In genomic region chr12:3129301-3130052, GRCh38 we compare ENCODE assay signal across 10 cellular contexts. TPM values are rescaled to one million over a fixed set of nuclear protein-coding genes. Genes with fewer than 3 reads are reported as not detected.
DNase-seq lines count a peak whose midpoint lies in the region; ATAC-seq and TF ChIP-seq lines count a peak whose summit lies in the region.
"Had no signal": no experiment of that assay in that cellular context is flagged by ENCODE, and none has a peak within 500 bp of the region (broad histone marks: within the 10 kb centered on the region; RNA-seq: fewer than 3 reads in every experiment).

No MANE protein-coding gene starts in this region.

- no peaks in the 10 kb centered on the region for H3K9me3 Mint-ChIP-seq in GM23338

- H3K27me3 ChIP-seq in GM23338 (ENCODE audit: insufficient read depth), result no peaks in the 10 kb centered on the region

- ATAC-seq in T-helper 17 cell (no peak), GM23338 (no peak)

- H3F3A ChIP-seq in GM23338 (replicated peaks; ENCODE audit: low read depth), result 0 out of 2 replicates have a peak, but pooled peaks cover 2% of the 10 kb centered on the region

- H3K4me1 ChIP-seq in GM23338 (ENCODE audit: insufficient read depth), result peaks cover 5% of the 10 kb centered on the region; the same call in 1 of the 2 replicates

- no peak overlapping the region for H3K4me2 ChIP-seq in GM23338

- H3K4me3 Mint-ChIP-seq in T-helper 17 cell (peak overlapping the region; percentile 47), GM23338 (no peak overlapping the region)

- no peaks in the 10 kb centered on the region for H3K9me2 ChIP-seq in GM23338 (ENCODE audit: insufficient read depth)

- no peak overlapping the region for H3K4me3 ChIP-seq in GM23338
- H3K4me3 ChIP-seq: SK-N-MC had no signal

- H3K27ac ChIP-seq in GM23338 (ENCODE audit: low read depth), result no peak overlapping the region
- H3K27ac ChIP-seq: SK-N-MC had no signal

- no peaks in the 10 kb centered on the region for H3K9me3 ChIP-seq in T-helper 17 cell (ENCODE audit: control insufficient read depth, low read length, poor library complexity, severe bottlenecking)

- H3K4me1 Mint-ChIP-seq in T-helper 17 cell (peaks cover 19% of the 10 kb centered on the region), GM23338 (peaks cover 19% of the 10 kb centered on the region)

- no peaks in the 10 kb centered on the region; the same call in 1 of the 2 replicates for H3K79me2 ChIP-seq in GM23338 (replicated peaks; ENCODE audit: insufficient read depth)

- H2AFZ ChIP-seq in GM23338, result no peak overlapping the region

- H3K27me3 Mint-ChIP-seq in T-helper 17 cell, result peaks cover 67% of the 10 kb centered on the region
- H3K27me3 Mint-ChIP-seq in GM23338 (ENCODE audit: insufficient read depth, low read depth, poor library complexity), result peaks cover 10% of the 10 kb centered on the region

- no peaks in the 10 kb centered on the region for H3K36me3 Mint-ChIP-seq in T-helper 17 cell (ENCODE audit: low read depth)
- H3K36me3 Mint-ChIP-seq in GM23338 (ENCODE audit: low read depth), result peaks cover 3% of the 10 kb centered on the region; the same call in 2 of the 3 replicates
- H3K36me3 Mint-ChIP-seq: IgD-negative memory B cell had no signal

- peaks cover 6% of the 10 kb centered on the region for H4K20me1 ChIP-seq in GM23338 (replicated peaks; ENCODE audit: insufficient read depth)

- DNase-seq in AML-193 (lab: John Stamatoyannopoulos, UW), result peak; percentile 33 to 34
- DNase-seq in H4 (ENCODE audit: low spot score), result peak; percentile 89
- DNase-seq in T-helper 17 cell, result no peak
- peak; percentile 64 for DNase-seq in glomerular visceral epithelial cell (ENCODE audit: extremely low spot score)
- no peak for DNase-seq in dedifferentiated amniotic fluid mesenchymal stem cell (ENCODE audit: extremely low spot score)
- DNase-seq in GM23338 (ENCODE audit: low spot score), result no peak
- DNase-seq in NCI-H69 (lab: John Stamatoyannopoulos, UW), result no peak
- DNase-seq in SHP77 treated with DMSO at 0.1 percent for 48 hours (lab: John Stamatoyannopoulos, UW), result no peak

- no peak for TF ChIP-seq CTCF in GM23338 (conservative IDR thresholded peaks at IDR 0.05; ENCODE audit: low read depth in 2 of 2)

- peak overlapping the region; percentile 14 for H3K27ac Mint-ChIP-seq in T-helper 17 cell
- no peak overlapping the region for H3K27ac Mint-ChIP-seq in GM23338
- H3K27ac Mint-ChIP-seq: IgD-negative memory B cell had no signal

- no peaks in the 10 kb centered on the region for H3K36me3 ChIP-seq in GM23338 (ENCODE audit: insufficient read depth)

TF ChIP-seq in GM23338, 12 proteins besides CTCF, POLR2A, EP300 and RAD21 (continues in another document):
- TF ChIP-seq EZH2phosphoT487 (IDR thresholded peaks at IDR 0.05; ENCODE audit: unreplicated experiment) (no peak), POLR2AphosphoS5 (IDR thresholded peaks at IDR 0.05; ENCODE audit: low read depth) (no peak), ZNF114 (CRISPR knock-in tag; IDR thresholded peaks at IDR 0.05) (no peak), EZH2 (IDR thresholded peaks at IDR 0.05; ENCODE audit: low read depth, unreplicated experiment) (no peak), ZNF331 (CRISPR knock-in tag; IDR thresholded peaks at IDR 0.05; ENCODE audit: low read depth) (no peak), ZNF462 (CRISPR knock-in tag; IDR thresholded peaks at IDR 0.05) (no peak), CREB1 (CRISPR knock-in tag; IDR thresholded peaks at IDR 0.05; ENCODE audit: low read depth) (no peak), STAT1 (IDR thresholded peaks at IDR 0.05; ENCODE audit: unreplicated experiment) (no peak), JUNB (IDR thresholded peaks at IDR 0.05; ENCODE audit: unreplicated experiment) (no peak), NANOG (IDR thresholded peaks at IDR 0.05; ENCODE audit: borderline replicate concordance) (no peak)
- TF ChIP-seq, protein P1, sequence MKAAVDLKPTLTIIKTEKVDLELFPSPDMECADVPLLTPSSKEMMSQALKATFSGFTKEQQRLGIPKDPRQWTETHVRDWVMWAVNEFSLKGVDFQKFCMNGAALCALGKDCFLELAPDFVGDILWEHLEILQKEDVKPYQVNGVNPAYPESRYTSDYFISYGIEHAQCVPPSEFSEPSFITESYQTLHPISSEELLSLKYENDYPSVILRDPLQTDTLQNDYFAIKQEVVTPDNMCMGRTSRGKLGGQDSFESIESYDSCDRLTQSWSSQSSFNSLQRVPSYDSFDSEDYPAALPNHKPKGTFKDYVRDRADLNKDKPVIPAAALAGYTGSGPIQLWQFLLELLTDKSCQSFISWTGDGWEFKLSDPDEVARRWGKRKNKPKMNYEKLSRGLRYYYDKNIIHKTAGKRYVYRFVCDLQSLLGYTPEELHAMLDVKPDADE (IDR thresholded peaks at IDR 0.05), result no peak

RNA-seq across cellular contexts. Expression of gene TSPAN9, which starts 52.3 kb away (rescaled TPM):
- 12.7 and 15.8 TPM in 2 replicates for total RNA-seq in H4 (2014; rRNA removed; shearing (Covaris generic))
- total RNA-seq in T-helper 17 cell, result 10 to 100 TPM in 1 of 2 donors, 1 to 10 TPM in 1; 1.4 to 24.2 TPM
- 17.2 and 31.5 TPM in 2 replicates for total RNA-seq in GM23338 (2014; rRNA removed; shearing (Covaris generic))
- 5.1 and 6.0 TPM in 2 replicates for polyA plus RNA-seq in GM23338 (2016; fragmentation: Nextera tagmentation; extraction: Ambion mirVana)
- polyA plus RNA-seq: IgD-negative memory B cell had no signal

Comparison
In these comparisons a context has a peak if more than half of its experiments do, and no peak if none do; other contexts are left out.
1. DNase-seq: peak in AML-193 (2 of 2), H4 (single experiment) and glomerular visceral epithelial cell (single experiment); none in T-helper 17 cell (0 of 3), dedifferentiated amniotic fluid mesenchymal stem cell (single experiment), GM23338 (single experiment), NCI-H69 (single experiment) and SHP77 treated with DMSO at 0.1 percent for 48 hours (single experiment).